ENCODE assay signal across 7 cellular contexts in genomic region chrY:3060671-3061070, GRCh38.
DNase-seq lines count a peak whose midpoint lies in the region; ATAC-seq and TF ChIP-seq lines count a peak whose summit lies in the region.
"Not testable (repeated sequence)": the region's sequence is repeated elsewhere in the genome, so short reads cannot be mapped to it uniquely, and the experiment has no call there.

No MANE protein-coding gene starts in this region.

- not testable (repeated sequence) for H3K4me3 Mint-ChIP-seq in WTC11

- POLR2A ChIA-PET in WTC11 (lab: Charles Lee) = not testable (repeated sequence)

- not testable (repeated sequence) for H3K27ac ChIP-seq in DND-41 (ENCODE audit: low read length)

- not testable (repeated sequence) for H3K27ac Mint-ChIP-seq in WTC11

- not testable (repeated sequence) for H3K79me2 ChIP-seq in DND-41 (ENCODE audit: insufficient read depth, low read length)

- TF ChIP-seq CTCF in DND-41 (IDR thresholded peaks at IDR 0.05; ENCODE audit: borderline replicate concordance, extremely low read depth, low read length, poor library complexity, severe bottlenecking) = peak; percentile 34
- TF ChIP-seq CTCF in WTC11 (IDR thresholded peaks at IDR 0.05); epithelial cell of esophagus (IDR thresholded peaks at IDR 0.05; ENCODE audit: insufficient read depth, low read depth, low read length, missing control alignments): not testable (repeated sequence)

- not testable (repeated sequence) for H3K27me3 ChIP-seq in DND-41 (ENCODE audit: insufficient read depth, low read length, poor library complexity); NT2/D1 (ENCODE audit: insufficient read depth, insufficient read length)

- not testable (repeated sequence) for H4K20me1 ChIP-seq in DND-41 (ENCODE audit: insufficient read depth, low read length)

- not testable (repeated sequence) for DNase-seq in DND-41
- DNase-seq in LHCN-M2 (ENCODE audit: low read depth) (peak; percentile 0), NT2/D1 (ENCODE audit: low read depth, low spot score) (peak; percentile 6), WTC11 (ENCODE audit: low spot score) (peak; percentile 8), epithelial cell of esophagus (ENCODE audit: low read depth) (peak; percentile 4), kidney glomerular epithelial cell (lab: John Stamatoyannopoulos, UW) (peak; percentile 3), myocyte (ENCODE audit: low read depth) (peak; percentile 1)

- ATAC-seq in DND-41 (ENCODE audit: insufficient read depth, low read depth) = not testable (repeated sequence)
- peak; percentile 69 for ATAC-seq in WTC11

- H3K4me3 ChIP-seq in DND-41 (ENCODE audit: low read depth in 1 of 2, low read length in 2 of 2); NT2/D1 (ENCODE audit: insufficient read length, low read depth); epithelial cell of esophagus (ENCODE audit: low read length): not testable (repeated sequence)

- H3K36me3 ChIP-seq in DND-41 (ENCODE audit: insufficient read depth, low read length); NT2/D1 (ENCODE audit: insufficient read depth, insufficient read length, low read length): not testable (repeated sequence)

- H3K9me3 ChIP-seq in DND-41 (ENCODE audit: insufficient read depth, low read length, severe bottlenecking); NT2/D1 (ENCODE audit: insufficient read depth, low read length): not testable (repeated sequence)

- not testable (repeated sequence) for H3K4me1 ChIP-seq in DND-41 (ENCODE audit: insufficient read depth, low read length); NT2/D1 (ENCODE audit: insufficient read depth, insufficient read length)

- H3K9ac ChIP-seq in DND-41 (ENCODE audit: low read depth, low read length); NT2/D1 (ENCODE audit: insufficient read length, low read depth): not testable (repeated sequence)

- not testable (repeated sequence) for H3K36me3 Mint-ChIP-seq in WTC11

- H3K4me1 Mint-ChIP-seq in WTC11 = not testable (repeated sequence)

- not testable (repeated sequence) for H3K9me3 Mint-ChIP-seq in WTC11

- CTCF ChIA-PET in WTC11 (lab: Charles Lee) = not testable (repeated sequence)

- H2AFZ ChIP-seq in DND-41 (ENCODE audit: low read depth, low read length) = not testable (repeated sequence)

- not testable (repeated sequence) for H3K4me2 ChIP-seq in DND-41 (ENCODE audit: insufficient read depth, low read length)

- H3K27me3 Mint-ChIP-seq in WTC11 (ENCODE audit: low read depth) = not testable (repeated sequence)
